ENCODE assay signal across 1 cellular context in the genomic region with DNA sequence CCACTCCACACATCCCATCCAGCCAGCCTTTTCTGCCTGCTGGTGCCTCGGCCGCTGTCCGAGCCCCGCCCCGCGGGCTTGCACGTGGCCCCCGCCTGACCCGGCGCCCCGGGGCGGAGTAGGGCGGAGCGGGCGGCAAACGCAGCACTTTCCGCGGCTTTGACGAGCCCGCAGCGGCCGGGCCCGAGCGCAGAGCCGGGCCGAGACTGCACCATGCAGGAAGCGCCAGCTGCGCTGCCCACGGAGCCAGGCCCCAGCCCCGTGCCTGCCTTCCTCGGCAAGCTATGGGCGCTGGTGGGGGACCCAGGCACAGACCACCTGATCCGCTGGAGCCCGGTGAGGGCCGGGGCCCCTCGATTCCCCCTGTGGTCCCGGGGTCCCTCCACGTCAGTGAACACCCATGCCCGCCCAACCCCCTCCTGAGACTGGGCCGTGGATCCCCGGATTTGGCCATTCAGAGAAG.
A peak's percentile ranks its signal among the peaks of the same experiment; 100 is the strongest.
TF ChIP-seq lines count a peak whose summit lies in the region.

A gene with protein sequence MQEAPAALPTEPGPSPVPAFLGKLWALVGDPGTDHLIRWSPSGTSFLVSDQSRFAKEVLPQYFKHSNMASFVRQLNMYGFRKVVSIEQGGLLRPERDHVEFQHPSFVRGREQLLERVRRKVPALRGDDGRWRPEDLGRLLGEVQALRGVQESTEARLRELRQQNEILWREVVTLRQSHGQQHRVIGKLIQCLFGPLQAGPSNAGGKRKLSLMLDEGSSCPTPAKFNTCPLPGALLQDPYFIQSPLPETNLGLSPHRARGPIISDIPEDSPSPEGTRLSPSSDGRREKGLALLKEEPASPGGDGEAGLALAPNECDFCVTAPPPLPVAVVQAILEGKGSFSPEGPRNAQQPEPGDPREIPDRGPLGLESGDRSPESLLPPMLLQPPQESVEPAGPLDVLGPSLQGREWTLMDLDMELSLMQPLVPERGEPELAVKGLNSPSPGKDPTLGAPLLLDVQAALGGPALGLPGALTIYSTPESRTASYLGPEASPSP (plus strand): TSS at position 147 of the 463 bp plus-strand sequence. CDS start 67 bp downstream, at position 214.

TF ChIP-seq in HepG2, 621 proteins besides CTCF, POLR2A, EP300 and RAD21 (continued from another document and continues in another):
- TF ChIP-seq, protein P1, sequence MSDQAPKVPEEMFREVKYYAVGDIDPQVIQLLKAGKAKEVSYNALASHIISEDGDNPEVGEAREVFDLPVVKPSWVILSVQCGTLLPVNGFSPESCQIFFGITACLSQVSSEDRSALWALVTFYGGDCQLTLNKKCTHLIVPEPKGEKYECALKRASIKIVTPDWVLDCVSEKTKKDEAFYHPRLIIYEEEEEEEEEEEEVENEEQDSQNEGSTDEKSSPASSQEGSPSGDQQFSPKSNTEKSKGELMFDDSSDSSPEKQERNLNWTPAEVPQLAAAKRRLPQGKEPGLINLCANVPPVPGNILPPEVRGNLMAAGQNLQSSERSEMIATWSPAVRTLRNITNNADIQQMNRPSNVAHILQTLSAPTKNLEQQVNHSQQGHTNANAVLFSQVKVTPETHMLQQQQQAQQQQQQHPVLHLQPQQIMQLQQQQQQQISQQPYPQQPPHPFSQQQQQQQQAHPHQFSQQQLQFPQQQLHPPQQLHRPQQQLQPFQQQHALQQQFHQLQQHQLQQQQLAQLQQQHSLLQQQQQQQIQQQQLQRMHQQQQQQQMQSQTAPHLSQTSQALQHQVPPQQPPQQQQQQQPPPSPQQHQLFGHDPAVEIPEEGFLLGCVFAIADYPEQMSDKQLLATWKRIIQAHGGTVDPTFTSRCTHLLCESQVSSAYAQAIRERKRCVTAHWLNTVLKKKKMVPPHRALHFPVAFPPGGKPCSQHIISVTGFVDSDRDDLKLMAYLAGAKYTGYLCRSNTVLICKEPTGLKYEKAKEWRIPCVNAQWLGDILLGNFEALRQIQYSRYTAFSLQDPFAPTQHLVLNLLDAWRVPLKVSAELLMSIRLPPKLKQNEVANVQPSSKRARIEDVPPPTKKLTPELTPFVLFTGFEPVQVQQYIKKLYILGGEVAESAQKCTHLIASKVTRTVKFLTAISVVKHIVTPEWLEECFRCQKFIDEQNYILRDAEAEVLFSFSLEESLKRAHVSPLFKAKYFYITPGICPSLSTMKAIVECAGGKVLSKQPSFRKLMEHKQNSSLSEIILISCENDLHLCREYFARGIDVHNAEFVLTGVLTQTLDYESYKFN (CRISPR knock-in tag; conservative IDR thresholded peaks at IDR 0.05), result peak; percentile 70
- TF ChIP-seq FOXA3 (CRISPR knock-in tag; IDR thresholded peaks at IDR 0.05), result peak; percentile 83
- TF ChIP-seq ZNF441 (CRISPR knock-in tag; IDR thresholded peaks at IDR 0.05; ENCODE audit: borderline replicate concordance), result peak; percentile 94
- TF ChIP-seq ZBTB7B (CRISPR knock-in tag; IDR thresholded peaks at IDR 0.05), result peak; percentile 56; the same call in 1 of the 2 replicates
- TF ChIP-seq AGO2 (optimal IDR thresholded peaks at IDR 0.05; ENCODE audit: low read depth, low read length), result peak; percentile 54
- TF ChIP-seq, protein P2, sequence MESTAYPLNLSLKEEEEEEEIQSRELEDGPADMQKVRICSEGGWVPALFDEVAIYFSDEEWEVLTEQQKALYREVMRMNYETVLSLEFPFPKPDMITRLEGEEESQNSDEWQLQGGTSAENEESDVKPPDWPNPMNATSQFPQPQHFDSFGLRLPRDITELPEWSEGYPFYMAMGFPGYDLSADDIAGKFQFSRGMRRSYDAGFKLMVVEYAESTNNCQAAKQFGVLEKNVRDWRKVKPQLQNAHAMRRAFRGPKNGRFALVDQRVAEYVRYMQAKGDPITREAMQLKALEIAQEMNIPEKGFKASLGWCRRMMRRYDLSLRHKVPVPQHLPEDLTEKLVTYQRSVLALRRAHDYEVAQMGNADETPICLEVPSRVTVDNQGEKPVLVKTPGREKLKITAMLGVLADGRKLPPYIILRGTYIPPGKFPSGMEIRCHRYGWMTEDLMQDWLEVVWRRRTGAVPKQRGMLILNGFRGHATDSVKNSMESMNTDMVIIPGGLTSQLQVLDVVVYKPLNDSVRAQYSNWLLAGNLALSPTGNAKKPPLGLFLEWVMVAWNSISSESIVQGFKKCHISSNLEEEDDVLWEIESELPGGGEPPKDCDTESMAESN (CRISPR knock-in tag; conservative IDR thresholded peaks at IDR 0.05), result peak; percentile 92
- TF ChIP-seq, protein P3, sequence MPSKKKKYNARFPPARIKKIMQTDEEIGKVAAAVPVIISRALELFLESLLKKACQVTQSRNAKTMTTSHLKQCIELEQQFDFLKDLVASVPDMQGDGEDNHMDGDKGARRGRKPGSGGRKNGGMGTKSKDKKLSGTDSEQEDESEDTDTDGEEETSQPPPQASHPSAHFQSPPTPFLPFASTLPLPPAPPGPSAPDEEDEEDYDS (CRISPR knock-in tag; IDR thresholded peaks at IDR 0.05), result peak; percentile 62
- TF ChIP-seq ZMYM4 (CRISPR knock-in tag; IDR thresholded peaks at IDR 0.05), result peak; percentile 59; the same call in 1 of the 2 replicates
- TF ChIP-seq, protein P4, sequence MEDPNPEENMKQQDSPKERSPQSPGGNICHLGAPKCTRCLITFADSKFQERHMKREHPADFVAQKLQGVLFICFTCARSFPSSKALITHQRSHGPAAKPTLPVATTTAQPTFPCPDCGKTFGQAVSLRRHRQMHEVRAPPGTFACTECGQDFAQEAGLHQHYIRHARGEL (CRISPR knock-in tag; IDR thresholded peaks at IDR 0.05), result peak; percentile 78; the same call in 1 of the 2 replicates
- no peak for TF ChIP-seq U2AF1 (optimal IDR thresholded peaks at IDR 0.05; ENCODE audit: low read depth, low read length)
- TF ChIP-seq ZNF598 (CRISPR knock-in tag; IDR thresholded peaks at IDR 0.05; ENCODE audit: borderline replicate concordance), result peak; percentile 77; the same call in 1 of the 2 replicates
- no peak; the same call in 1 of the 2 replicates for TF ChIP-seq ZBTB8A (CRISPR knock-in tag; IDR thresholded peaks at IDR 0.05; ENCODE audit: borderline replicate concordance, low read depth)
- peak; percentile 70; the same call in 1 of the 2 replicates for TF ChIP-seq MAF1 (CRISPR knock-in tag; IDR thresholded peaks at IDR 0.05; ENCODE audit: borderline replicate concordance)
- TF ChIP-seq, protein P5, sequence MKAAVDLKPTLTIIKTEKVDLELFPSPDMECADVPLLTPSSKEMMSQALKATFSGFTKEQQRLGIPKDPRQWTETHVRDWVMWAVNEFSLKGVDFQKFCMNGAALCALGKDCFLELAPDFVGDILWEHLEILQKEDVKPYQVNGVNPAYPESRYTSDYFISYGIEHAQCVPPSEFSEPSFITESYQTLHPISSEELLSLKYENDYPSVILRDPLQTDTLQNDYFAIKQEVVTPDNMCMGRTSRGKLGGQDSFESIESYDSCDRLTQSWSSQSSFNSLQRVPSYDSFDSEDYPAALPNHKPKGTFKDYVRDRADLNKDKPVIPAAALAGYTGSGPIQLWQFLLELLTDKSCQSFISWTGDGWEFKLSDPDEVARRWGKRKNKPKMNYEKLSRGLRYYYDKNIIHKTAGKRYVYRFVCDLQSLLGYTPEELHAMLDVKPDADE (CRISPR knock-in tag; IDR thresholded peaks at IDR 0.05), result no peak
- no peak for TF ChIP-seq ZNF3 (CRISPR knock-in tag; IDR thresholded peaks at IDR 0.05)
- peak; percentile 94 for TF ChIP-seq TOPORS (CRISPR knock-in tag; IDR thresholded peaks at IDR 0.05)
- TF ChIP-seq FOXP1 (IDR thresholded peaks at IDR 0.05), result no peak
- peak; percentile 46; the same call in 1 of the 2 replicates for TF ChIP-seq FOXP1 (CRISPR knock-in tag; IDR thresholded peaks at IDR 0.05)
- TF ChIP-seq, protein P6, sequence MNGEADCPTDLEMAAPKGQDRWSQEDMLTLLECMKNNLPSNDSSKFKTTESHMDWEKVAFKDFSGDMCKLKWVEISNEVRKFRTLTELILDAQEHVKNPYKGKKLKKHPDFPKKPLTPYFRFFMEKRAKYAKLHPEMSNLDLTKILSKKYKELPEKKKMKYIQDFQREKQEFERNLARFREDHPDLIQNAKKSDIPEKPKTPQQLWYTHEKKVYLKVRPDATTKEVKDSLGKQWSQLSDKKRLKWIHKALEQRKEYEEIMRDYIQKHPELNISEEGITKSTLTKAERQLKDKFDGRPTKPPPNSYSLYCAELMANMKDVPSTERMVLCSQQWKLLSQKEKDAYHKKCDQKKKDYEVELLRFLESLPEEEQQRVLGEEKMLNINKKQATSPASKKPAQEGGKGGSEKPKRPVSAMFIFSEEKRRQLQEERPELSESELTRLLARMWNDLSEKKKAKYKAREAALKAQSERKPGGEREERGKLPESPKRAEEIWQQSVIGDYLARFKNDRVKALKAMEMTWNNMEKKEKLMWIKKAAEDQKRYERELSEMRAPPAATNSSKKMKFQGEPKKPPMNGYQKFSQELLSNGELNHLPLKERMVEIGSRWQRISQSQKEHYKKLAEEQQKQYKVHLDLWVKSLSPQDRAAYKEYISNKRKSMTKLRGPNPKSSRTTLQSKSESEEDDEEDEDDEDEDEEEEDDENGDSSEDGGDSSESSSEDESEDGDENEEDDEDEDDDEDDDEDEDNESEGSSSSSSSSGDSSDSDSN (CRISPR knock-in tag; IDR thresholded peaks at IDR 0.05), result peak; percentile 96
- no peak for TF ChIP-seq SIX4 (CRISPR knock-in tag; IDR thresholded peaks at IDR 0.05)
- TF ChIP-seq BCL6 (CRISPR knock-in tag; IDR thresholded peaks at IDR 0.05), result peak; percentile 97
- TF ChIP-seq TEAD2 (CRISPR knock-in tag; IDR thresholded peaks at IDR 0.05), result peak; percentile 75; the same call in 1 of the 2 replicates
- TF ChIP-seq, protein P7, sequence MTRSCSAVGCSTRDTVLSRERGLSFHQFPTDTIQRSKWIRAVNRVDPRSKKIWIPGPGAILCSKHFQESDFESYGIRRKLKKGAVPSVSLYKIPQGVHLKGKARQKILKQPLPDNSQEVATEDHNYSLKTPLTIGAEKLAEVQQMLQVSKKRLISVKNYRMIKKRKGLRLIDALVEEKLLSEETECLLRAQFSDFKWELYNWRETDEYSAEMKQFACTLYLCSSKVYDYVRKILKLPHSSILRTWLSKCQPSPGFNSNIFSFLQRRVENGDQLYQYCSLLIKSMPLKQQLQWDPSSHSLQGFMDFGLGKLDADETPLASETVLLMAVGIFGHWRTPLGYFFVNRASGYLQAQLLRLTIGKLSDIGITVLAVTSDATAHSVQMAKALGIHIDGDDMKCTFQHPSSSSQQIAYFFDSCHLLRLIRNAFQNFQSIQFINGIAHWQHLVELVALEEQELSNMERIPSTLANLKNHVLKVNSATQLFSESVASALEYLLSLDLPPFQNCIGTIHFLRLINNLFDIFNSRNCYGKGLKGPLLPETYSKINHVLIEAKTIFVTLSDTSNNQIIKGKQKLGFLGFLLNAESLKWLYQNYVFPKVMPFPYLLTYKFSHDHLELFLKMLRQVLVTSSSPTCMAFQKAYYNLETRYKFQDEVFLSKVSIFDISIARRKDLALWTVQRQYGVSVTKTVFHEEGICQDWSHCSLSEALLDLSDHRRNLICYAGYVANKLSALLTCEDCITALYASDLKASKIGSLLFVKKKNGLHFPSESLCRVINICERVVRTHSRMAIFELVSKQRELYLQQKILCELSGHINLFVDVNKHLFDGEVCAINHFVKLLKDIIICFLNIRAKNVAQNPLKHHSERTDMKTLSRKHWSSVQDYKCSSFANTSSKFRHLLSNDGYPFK (CRISPR knock-in tag; IDR thresholded peaks at IDR 0.05; ENCODE audit: borderline replicate concordance), result no peak
- TF ChIP-seq ZBTB3 (CRISPR knock-in tag; IDR thresholded peaks at IDR 0.05; ENCODE audit: borderline replicate concordance, low read depth), result 0 out of 2 replicates have a peak, but pooled peaks have one; percentile 62
- TF ChIP-seq MIER2 (CRISPR knock-in tag; IDR thresholded peaks at IDR 0.05), result peak; percentile 61; the same call in 1 of the 2 replicates
- TF ChIP-seq, protein P8, sequence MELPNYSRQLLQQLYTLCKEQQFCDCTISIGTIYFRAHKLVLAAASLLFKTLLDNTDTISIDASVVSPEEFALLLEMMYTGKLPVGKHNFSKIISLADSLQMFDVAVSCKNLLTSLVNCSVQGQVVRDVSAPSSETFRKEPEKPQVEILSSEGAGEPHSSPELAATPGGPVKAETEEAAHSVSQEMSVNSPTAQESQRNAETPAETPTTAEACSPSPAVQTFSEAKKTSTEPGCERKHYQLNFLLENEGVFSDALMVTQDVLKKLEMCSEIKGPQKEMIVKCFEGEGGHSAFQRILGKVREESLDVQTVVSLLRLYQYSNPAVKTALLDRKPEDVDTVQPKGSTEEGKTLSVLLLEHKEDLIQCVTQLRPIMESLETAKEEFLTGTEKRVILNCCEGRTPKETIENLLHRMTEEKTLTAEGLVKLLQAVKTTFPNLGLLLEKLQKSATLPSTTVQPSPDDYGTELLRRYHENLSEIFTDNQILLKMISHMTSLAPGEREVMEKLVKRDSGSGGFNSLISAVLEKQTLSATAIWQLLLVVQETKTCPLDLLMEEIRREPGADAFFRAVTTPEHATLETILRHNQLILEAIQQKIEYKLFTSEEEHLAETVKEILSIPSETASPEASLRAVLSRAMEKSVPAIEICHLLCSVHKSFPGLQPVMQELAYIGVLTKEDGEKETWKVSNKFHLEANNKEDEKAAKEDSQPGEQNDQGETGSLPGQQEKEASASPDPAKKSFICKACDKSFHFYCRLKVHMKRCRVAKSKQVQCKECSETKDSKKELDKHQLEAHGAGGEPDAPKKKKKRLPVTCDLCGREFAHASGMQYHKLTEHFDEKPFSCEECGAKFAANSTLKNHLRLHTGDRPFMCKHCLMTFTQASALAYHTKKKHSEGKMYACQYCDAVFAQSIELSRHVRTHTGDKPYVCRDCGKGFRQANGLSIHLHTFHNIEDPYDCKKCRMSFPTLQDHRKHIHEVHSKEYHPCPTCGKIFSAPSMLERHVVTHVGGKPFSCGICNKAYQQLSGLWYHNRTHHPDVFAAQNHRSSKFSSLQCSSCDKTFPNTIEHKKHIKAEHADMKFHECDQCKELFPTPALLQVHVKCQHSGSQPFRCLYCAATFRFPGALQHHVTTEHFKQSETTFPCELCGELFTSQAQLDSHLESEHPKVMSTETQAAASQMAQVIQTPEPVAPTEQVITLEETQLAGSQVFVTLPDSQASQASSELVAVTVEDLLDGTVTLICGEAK (IDR thresholded peaks at IDR 0.05), result no peak
- TF ChIP-seq, protein P8 (CRISPR knock-in tag; IDR thresholded peaks at IDR 0.05), result no peak
